28 cellular contexts compared by ENCODE assay signal in the genomic region with DNA sequence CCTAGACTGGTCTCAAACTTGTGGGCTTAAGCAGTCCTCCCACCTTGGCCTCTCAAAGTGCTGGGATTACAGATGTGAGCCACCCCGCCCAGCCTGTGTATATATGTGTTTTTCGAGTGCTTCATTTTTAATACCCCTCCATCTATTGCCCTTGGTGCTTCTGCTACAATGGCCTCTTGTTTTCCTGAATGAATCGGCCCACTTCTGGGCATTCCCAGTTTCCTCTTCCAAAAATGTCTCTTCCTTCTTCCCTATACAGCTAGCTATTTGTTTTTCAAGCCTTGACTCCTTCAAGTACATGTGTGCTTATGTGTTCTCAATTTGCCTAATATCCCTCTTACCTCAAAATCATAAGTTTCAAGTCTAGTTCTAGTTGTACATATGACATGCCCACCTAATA.
"Had no signal": no experiment of that assay in that cellular context is flagged by ENCODE, and none has a peak within 500 bp of the region (broad histone marks: within the 10 kb centered on the region; RNA-seq: fewer than 3 reads in every experiment).

No MANE protein-coding gene starts in this region.

- H3K27ac ChIP-seq: ascending aorta, breast epithelium, cardiac muscle cell, colonic mucosa, gastrocnemius medialis, heart left ventricle had no signal

- H3K4me1 ChIP-seq: breast epithelium, colonic mucosa had no signal

- H3K4me1 Mint-ChIP-seq: activated naive CD4-positive, alpha-beta T cell treated with anti-CD3 and anti-CD28 coated beads, Interleukin-2, amount 10 ng/mL, durations not matched to agents 7 days and 5 days; activated naive CD8-positive, alpha-beta T cell treated with anti-CD3 and anti-CD28 coated beads, Interleukin-2, amount 10 ng/mL, durations not matched to agents 7 days and 5 days had no signal

- H3K4me3 Mint-ChIP-seq: activated CD4-positive, alpha-beta memory T cell treated with anti-CD3 and anti-CD28 coated beads for 36 hours; activated CD4-positive, alpha-beta T cell treated with anti-CD3 and anti-CD28 coated beads for 36 hours; activated CD4-positive, alpha-beta T cell treated with anti-CD3 and anti-CD28 coated beads, Interleukin-2, amount 10 ng/mL, durations not matched to agents 24 days and 14 days; activated naive CD4-positive, alpha-beta T cell treated with anti-CD3 and anti-CD28 coated beads, Interleukin-2, amount 10 ng/mL, durations not matched to agents 7 days and 5 days; activated naive CD8-positive, alpha-beta T cell treated with anti-CD3 and anti-CD28 coated beads, Interleukin-2, amount 10 ng/mL, durations not matched to agents 7 days and 5 days; activated T-cell treated with anti-CD3 and anti-CD28 coated beads, Interleukin-2, amount 50 U/mL, for 24 hours; activated T-cell treated with anti-CD3 and anti-CD28 coated beads, Interleukin-2, amount 50 U/mL, for 72 hours; brain had no signal

- H3K27me3 Mint-ChIP-seq: activated CD4-positive, alpha-beta memory T cell treated with anti-CD3 and anti-CD28 coated beads for 36 hours; activated CD4-positive, alpha-beta T cell treated with anti-CD3 and anti-CD28 coated beads for 36 hours; activated CD4-positive, alpha-beta T cell treated with anti-CD3 and anti-CD28 coated beads, Interleukin-2, amount 10 ng/mL, durations not matched to agents 24 days and 14 days; activated naive CD4-positive, alpha-beta T cell treated with anti-CD3 and anti-CD28 coated beads, Interleukin-2, amount 10 ng/mL, durations not matched to agents 7 days and 5 days; activated naive CD8-positive, alpha-beta T cell treated with anti-CD3 and anti-CD28 coated beads, Interleukin-2, amount 10 ng/mL, durations not matched to agents 7 days and 5 days; activated T-cell treated with anti-CD3 and anti-CD28 coated beads, Interleukin-2, amount 50 U/mL, for 24 hours; brain had no signal

- H3K27ac Mint-ChIP-seq: activated CD4-positive, alpha-beta memory T cell treated with anti-CD3 and anti-CD28 coated beads for 36 hours; activated CD4-positive, alpha-beta T cell treated with anti-CD3 and anti-CD28 coated beads for 36 hours; activated CD4-positive, alpha-beta T cell treated with anti-CD3 and anti-CD28 coated beads, Interleukin-2, amount 10 ng/mL, durations not matched to agents 24 days and 14 days; activated naive CD4-positive, alpha-beta T cell treated with anti-CD3 and anti-CD28 coated beads, Interleukin-2, amount 10 ng/mL, durations not matched to agents 7 days and 5 days; activated naive CD4-positive, alpha-beta T cell treated with anti-CD3 and anti-CD28 coated beads, Interleukin-2, amount 50 U/mL, for 72 hours; activated naive CD8-positive, alpha-beta T cell treated with anti-CD3 and anti-CD28 coated beads, Interleukin-2, amount 10 ng/mL, durations not matched to agents 7 days and 5 days; activated T-cell treated with anti-CD3 and anti-CD28 coated beads, Interleukin-2, amount 50 U/mL, for 24 hours had no signal

- DNase-seq: activated CD4-positive, alpha-beta memory T cell treated with anti-CD3 and anti-CD28 coated beads for 36 hours; activated CD4-positive, alpha-beta T cell treated with anti-CD3 and anti-CD28 coated beads for 36 hours; activated CD4-positive, alpha-beta T cell treated with anti-CD3 and anti-CD28 coated beads, Interleukin-2, amount 10 ng/mL, durations not matched to agents 24 days and 14 days; activated CD4-positive, CD25-positive, alpha-beta regulatory T cell; activated CD4-positive, CD25-positive, alpha-beta regulatory T cell treated with anti-CD3 and anti-CD28 coated beads, Interleukin-2, amount 50 U/mL, for 72 hours; activated CD8-positive, alpha-beta memory T cell treated with anti-CD3 and anti-CD28 coated beads, Interleukin-2, amount 50 U/mL, for 48 hours; activated gamma-delta T cell; activated naive CD4-positive, alpha-beta T cell; activated naive CD4-positive, alpha-beta T cell treated with anti-CD3 and anti-CD28 coated beads, Interleukin-2, amount 10 ng/mL, durations not matched to agents 7 days and 5 days; activated naive CD8-positive, alpha-beta T cell treated with anti-CD3 and anti-CD28 coated beads, Interleukin-2, amount 10 ng/mL, durations not matched to agents 7 days and 5 days; activated T-cell treated with anti-CD3 and anti-CD28 coated beads for 4 hours; activated T-cell treated with anti-CD3 and anti-CD28 coated beads, Interleukin-2, amount 50 U/mL, for 24 hours; activated T-cell treated with anti-CD3 and anti-CD28 coated beads, Interleukin-2, amount 50 U/mL, for 72 hours; central memory CD4-positive, alpha-beta T cell; cerebellar nuclear complex; colonic mucosa; effector CD8-positive, alpha-beta T cell; foreskin fibroblast; gastrocnemius medialis; glutamatergic neuron; heart left ventricle; T-helper 2 cell had no signal

- ATAC-seq: activated CD4-positive, alpha-beta T cell treated with anti-CD3 and anti-CD28 coated beads for 36 hours; activated naive CD4-positive, alpha-beta T cell treated with anti-CD3 and anti-CD28 coated beads, Interleukin-2, amount 50 U/mL, for 72 hours; activated T-cell treated with anti-CD3 and anti-CD28 coated beads, Interleukin-2, amount 50 U/mL, for 72 hours; esophagus mucosa; gastrocnemius medialis; heart left ventricle had no signal

- H3K9me3 ChIP-seq: ascending aorta, breast epithelium, colonic mucosa, gastrocnemius medialis, heart left ventricle had no signal

- H3K9me3 Mint-ChIP-seq: activated naive CD4-positive, alpha-beta T cell treated with anti-CD3 and anti-CD28 coated beads, Interleukin-2, amount 50 U/mL, for 72 hours had no signal

- H3K27me3 ChIP-seq: ascending aorta, breast epithelium, cardiac muscle cell, colonic mucosa, gastrocnemius medialis, heart left ventricle had no signal

- H3K36me3 ChIP-seq: breast epithelium, colonic mucosa, gastrocnemius medialis had no signal

- H3K4me3 ChIP-seq: ascending aorta, breast epithelium, cardiac muscle cell, colonic mucosa, gastrocnemius medialis, heart left ventricle had no signal
